In the genomic region with DNA sequence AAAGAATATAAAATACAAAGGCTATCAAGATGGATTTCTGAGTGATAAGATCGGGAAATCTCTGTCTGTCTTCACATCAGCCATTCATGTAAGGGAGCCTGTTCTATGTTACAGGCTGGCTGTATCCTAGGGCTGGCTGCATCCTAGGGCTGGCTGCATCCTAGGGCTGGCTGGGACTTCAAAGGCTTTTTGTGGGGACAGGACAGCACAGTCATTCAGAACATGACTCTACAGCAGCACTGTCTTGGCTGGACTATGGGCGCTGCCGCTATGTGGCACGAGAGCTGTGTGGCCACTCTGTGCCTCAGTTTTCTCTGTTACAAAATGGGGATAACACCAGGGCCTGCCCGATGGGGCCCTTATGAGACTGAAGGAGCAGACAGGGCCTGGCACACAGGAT, we compare ENCODE assay signal across 29 cellular contexts. TPM values are rescaled to one million over a fixed set of nuclear protein-coding genes. Genes with fewer than 3 reads are reported as not detected.
DNase-seq lines count a peak whose midpoint lies in the region; ATAC-seq and TF ChIP-seq lines count a peak whose summit lies in the region.
"Had no signal": no experiment of that assay in that cellular context is flagged by ENCODE, and none has a peak within 500 bp of the region (broad histone marks: within the 10 kb centered on the region; RNA-seq: fewer than 3 reads in every experiment).

No MANE protein-coding gene starts in this region.

- H3K27ac ChIP-seq in thoracic aorta, result peak overlapping the region; percentile 15 to 22
- H3K27ac ChIP-seq: body of pancreas, GM23248, SJCRH30, thyroid gland had no signal

- H3K4me3 ChIP-seq in thoracic aorta, result no peak overlapping the region
- H3K4me3 ChIP-seq: body of pancreas, GM23248, K562, MG63, SJCRH30, thyroid gland had no signal

- no peaks in the 10 kb centered on the region for H3K27me3 ChIP-seq in thoracic aorta (replicated peaks; ENCODE audit: insufficient read depth)
- H3K27me3 ChIP-seq: body of pancreas, MG63, SJCRH30, thyroid gland had no signal

- DNase-seq in anterior cingulate cortex (lab: John Stamatoyannopoulos, UW), result peak in 36 of 58 donors; percentile 13 to 83 (median 52)
- peak; percentile 87 for DNase-seq in globus pallidus (ENCODE audit: low spot score)
- peak; percentile 55 for DNase-seq in occipital lobe (lab: John Stamatoyannopoulos, UW)
- no peak for DNase-seq in thoracic aorta (ENCODE audit: low spot score)
- DNase-seq in NCI-H2171 treated with DMSO at 0.1 percent for 48 hours (lab: John Stamatoyannopoulos, UW), result no peak
- no peak for DNase-seq in ACHN
- no peak for DNase-seq in kidney tubule cell (ENCODE audit: low spot score)
- DNase-seq: activated CD4-positive, alpha-beta memory T cell treated with anti-CD3 and anti-CD28 coated beads, Interleukin-2, amount 10 ng/mL, durations not matched to agents 7 days and 5 days; activated effector memory CD4-positive, alpha-beta T cell treated with anti-CD3 and anti-CD28 coated beads, Interleukin-2, amount 50 U/mL, for 16 hours; body of pancreas; CD4-positive, CD25-positive, alpha-beta regulatory T cell; DMS 273 treated with DMSO at 0.1 percent for 48 hours; effector CD8-positive, alpha-beta T cell; NCI-H1436; NCI-H446 treated with DMSO at 0.1 percent for 48 hours; right cardiac atrium; SJCRH30; stimulated activated CD4-positive, alpha-beta T cell treated with anti-CD3 and anti-CD28 coated beads, Interleukin-12 subunit alpha, Interleukin-12 subunit beta, amount 100 ng/mL, for 4 hours; stimulated activated CD4-positive, alpha-beta T cell treated with anti-CD3 and anti-CD28 coated beads, Interleukin-4, amount 100 ng/mL, for 24 hours; stimulated activated naive B cell treated with anti-CD40 and anti-IgM and Interleukin-4, amounts not matched to agents 10 μg/mL and 1 μg/mL and 100 μg/mL, for 72 hours; T-helper 1 cell; thyroid gland had no signal

- in situ Hi-C loops in ACHN (cut with HindIII; ENCODE audit: low pct_ligation_motif_present, low pct_unique_long_range_greater_than_20kb, low sequenced_read_pairs), result no loop called here

- no peak for TF ChIP-seq CTCF in thoracic aorta (IDR thresholded peaks at IDR 0.05)

- H3K4me1 ChIP-seq in thoracic aorta (ENCODE audit: control insufficient read depth in 1 of 2, low read depth in 2 of 2), result peaks cover 8 to 24% of the 10 kb centered on the region in 2 donors
- H3K4me1 ChIP-seq: body of pancreas, SJCRH30 had no signal

- H3K9me3 ChIP-seq in thoracic aorta, result no peaks in the 10 kb centered on the region
- H3K9me3 ChIP-seq: body of pancreas, MG63, SJCRH30, thyroid gland had no signal

- ATAC-seq in thoracic aorta (ENCODE audit: insufficient number of reproducible peaks, low FRiP score, low read depth) (no peak), HG03469 (IDR thresholded peaks at IDR 0.05; ENCODE audit: unreplicated experiment) (no peak)
- ATAC-seq: esophagus mucosa; K562; stimulated activated naive B cell treated with anti-CD40 and anti-IgM and Interleukin-4, amounts not matched to agents 10 μg/mL and 1 μg/mL and 100 μg/mL, for 72 hours had no signal

- no peaks in the 10 kb centered on the region for H3K36me3 ChIP-seq in thoracic aorta
- H3K36me3 ChIP-seq: MG63, SJCRH30, thyroid gland had no signal

RNA-seq across cellular contexts. Expression of a gene that starts 10.2 kb away (rescaled TPM):
- total RNA-seq in occipital lobe (2.8 TPM), thoracic aorta (10 to 100 TPM in 1 of 2 donors, 1 to 10 TPM in 1; 5.3 to 17.6 TPM)
- total RNA-seq: activated CD4-positive, alpha-beta memory T cell treated with anti-CD3 and anti-CD28 coated beads, Interleukin-2, amount 10 ng/mL, durations not matched to agents 7 days and 5 days; CD4-positive, CD25-positive, alpha-beta regulatory T cell; HT-29; K562; kidney epithelial cell; SJCRH30 had no signal

RNA-seq across cellular contexts. Expression of a gene that starts 30.2 kb away (rescaled TPM):
- total RNA-seq in occipital lobe, result 4.7 TPM
- 10 to 100 TPM; 10.8 to 14.1 TPM for total RNA-seq in thoracic aorta
- total RNA-seq: activated CD4-positive, alpha-beta memory T cell treated with anti-CD3 and anti-CD28 coated beads, Interleukin-2, amount 10 ng/mL, durations not matched to agents 7 days and 5 days; CD4-positive, CD25-positive, alpha-beta regulatory T cell; HT-29 had no signal

Comparison
In these comparisons a context has a peak if more than half of its experiments do, and no peak if none do; other contexts are left out.
1. DNase-seq: peak in anterior cingulate cortex (36 of 58), globus pallidus (single experiment) and occipital lobe (single experiment); none in thoracic aorta (single experiment), NCI-H2171 treated with DMSO at 0.1 percent for 48 hours (single experiment), ACHN (single experiment) and kidney tubule cell (single experiment).